ENCODE assay signal across 2 cellular contexts in the genomic region with DNA sequence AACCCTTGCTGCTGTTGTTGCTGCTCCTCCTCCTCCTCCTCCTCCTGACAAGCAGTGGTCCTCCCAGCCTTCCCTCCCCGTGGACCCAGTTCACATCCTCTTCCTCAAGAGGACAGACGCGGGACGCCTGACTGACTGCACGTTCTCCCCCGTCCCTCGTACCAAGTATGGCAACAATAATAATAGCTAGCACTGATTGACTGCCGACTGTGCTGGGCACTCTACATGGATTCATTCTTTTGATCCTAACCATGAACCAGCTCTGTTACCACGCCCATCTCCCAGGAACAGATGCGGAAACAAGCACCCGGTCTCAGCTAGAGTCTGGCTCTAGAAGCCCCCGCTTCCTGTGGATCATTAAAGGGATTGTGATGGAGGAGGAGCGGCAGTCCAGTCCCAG.
TF ChIP-seq lines count a peak whose summit lies in the region.

No MANE protein-coding gene starts in this region.

TF ChIP-seq in SK-N-SH, 30 proteins besides CTCF, POLR2A, EP300 and RAD21 (continued from another document):
- TF ChIP-seq, protein P1, sequence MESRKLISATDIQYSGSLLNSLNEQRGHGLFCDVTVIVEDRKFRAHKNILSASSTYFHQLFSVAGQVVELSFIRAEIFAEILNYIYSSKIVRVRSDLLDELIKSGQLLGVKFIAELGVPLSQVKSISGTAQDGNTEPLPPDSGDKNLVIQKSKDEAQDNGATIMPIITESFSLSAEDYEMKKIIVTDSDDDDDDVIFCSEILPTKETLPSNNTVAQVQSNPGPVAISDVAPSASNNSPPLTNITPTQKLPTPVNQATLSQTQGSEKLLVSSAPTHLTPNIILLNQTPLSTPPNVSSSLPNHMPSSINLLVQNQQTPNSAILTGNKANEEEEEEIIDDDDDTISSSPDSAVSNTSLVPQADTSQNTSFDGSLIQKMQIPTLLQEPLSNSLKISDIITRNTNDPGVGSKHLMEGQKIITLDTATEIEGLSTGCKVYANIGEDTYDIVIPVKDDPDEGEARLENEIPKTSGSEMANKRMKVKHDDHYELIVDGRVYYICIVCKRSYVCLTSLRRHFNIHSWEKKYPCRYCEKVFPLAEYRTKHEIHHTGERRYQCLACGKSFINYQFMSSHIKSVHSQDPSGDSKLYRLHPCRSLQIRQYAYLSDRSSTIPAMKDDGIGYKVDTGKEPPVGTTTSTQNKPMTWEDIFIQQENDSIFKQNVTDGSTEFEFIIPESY (IDR thresholded peaks at IDR 0.05; ENCODE audit: borderline replicate concordance, low read depth), result no peak
- TF ChIP-seq MEF2A (IDR thresholded peaks at IDR 0.05; ENCODE audit: borderline replicate concordance, low read depth) (no peak), TEAD4 (IDR thresholded peaks at IDR 0.05; ENCODE audit: borderline replicate concordance, insufficient read depth) (no peak)
- TF ChIP-seq, protein P2, sequence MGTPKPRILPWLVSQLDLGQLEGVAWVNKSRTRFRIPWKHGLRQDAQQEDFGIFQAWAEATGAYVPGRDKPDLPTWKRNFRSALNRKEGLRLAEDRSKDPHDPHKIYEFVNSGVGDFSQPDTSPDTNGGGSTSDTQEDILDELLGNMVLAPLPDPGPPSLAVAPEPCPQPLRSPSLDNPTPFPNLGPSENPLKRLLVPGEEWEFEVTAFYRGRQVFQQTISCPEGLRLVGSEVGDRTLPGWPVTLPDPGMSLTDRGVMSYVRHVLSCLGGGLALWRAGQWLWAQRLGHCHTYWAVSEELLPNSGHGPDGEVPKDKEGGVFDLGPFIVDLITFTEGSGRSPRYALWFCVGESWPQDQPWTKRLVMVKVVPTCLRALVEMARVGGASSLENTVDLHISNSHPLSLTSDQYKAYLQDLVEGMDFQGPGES (IDR thresholded peaks at IDR 0.05; ENCODE audit: low read depth, low read length), result no peak
- TF ChIP-seq, protein P3, sequence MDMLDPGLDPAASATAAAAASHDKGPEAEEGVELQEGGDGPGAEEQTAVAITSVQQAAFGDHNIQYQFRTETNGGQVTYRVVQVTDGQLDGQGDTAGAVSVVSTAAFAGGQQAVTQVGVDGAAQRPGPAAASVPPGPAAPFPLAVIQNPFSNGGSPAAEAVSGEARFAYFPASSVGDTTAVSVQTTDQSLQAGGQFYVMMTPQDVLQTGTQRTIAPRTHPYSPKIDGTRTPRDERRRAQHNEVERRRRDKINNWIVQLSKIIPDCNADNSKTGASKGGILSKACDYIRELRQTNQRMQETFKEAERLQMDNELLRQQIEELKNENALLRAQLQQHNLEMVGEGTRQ (IDR thresholded peaks at IDR 0.05; ENCODE audit: borderline replicate concordance, low read depth, low read length), result no peak
- TF ChIP-seq, protein P4, sequence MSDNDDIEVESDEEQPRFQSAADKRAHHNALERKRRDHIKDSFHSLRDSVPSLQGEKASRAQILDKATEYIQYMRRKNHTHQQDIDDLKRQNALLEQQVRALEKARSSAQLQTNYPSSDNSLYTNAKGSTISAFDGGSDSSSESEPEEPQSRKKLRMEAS (IDR thresholded peaks at IDR 0.05; ENCODE audit: low read depth), result no peak
- TF ChIP-seq, protein P5, sequence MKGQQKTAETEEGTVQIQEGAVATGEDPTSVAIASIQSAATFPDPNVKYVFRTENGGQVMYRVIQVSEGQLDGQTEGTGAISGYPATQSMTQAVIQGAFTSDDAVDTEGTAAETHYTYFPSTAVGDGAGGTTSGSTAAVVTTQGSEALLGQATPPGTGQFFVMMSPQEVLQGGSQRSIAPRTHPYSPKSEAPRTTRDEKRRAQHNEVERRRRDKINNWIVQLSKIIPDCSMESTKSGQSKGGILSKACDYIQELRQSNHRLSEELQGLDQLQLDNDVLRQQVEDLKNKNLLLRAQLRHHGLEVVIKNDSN (IDR thresholded peaks at IDR 0.05; ENCODE audit: borderline replicate concordance, low read depth), result no peak
TF ChIP-seq in SK-N-SH: peak in this region for 0.

TF ChIP-seq in SK-N-SH treated with all-trans-retinoic acid at 6 μM for 48 hours, 23 proteins besides CTCF, POLR2A, EP300 and RAD21 (continued from another document):
- TF ChIP-seq, protein P6, sequence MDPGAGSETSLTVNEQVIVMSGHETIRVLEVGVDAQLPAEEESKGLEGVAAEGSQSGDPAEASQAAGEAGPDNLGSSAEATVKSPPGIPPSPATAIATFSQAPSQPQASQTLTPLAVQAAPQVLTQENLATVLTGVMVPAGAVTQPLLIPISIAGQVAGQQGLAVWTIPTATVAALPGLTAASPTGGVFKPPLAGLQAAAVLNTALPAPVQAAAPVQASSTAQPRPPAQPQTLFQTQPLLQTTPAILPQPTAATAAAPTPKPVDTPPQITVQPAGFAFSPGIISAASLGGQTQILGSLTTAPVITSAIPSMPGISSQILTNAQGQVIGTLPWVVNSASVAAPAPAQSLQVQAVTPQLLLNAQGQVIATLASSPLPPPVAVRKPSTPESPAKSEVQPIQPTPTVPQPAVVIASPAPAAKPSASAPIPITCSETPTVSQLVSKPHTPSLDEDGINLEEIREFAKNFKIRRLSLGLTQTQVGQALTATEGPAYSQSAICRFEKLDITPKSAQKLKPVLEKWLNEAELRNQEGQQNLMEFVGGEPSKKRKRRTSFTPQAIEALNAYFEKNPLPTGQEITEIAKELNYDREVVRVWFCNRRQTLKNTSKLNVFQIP (CRISPR knock-in tag; IDR thresholded peaks at IDR 0.05; ENCODE audit: borderline replicate concordance, low read depth), result no peak
- TF ChIP-seq ZC3H10 (CRISPR knock-in tag; IDR thresholded peaks at IDR 0.05), result no peak
- TF ChIP-seq, protein P7, sequence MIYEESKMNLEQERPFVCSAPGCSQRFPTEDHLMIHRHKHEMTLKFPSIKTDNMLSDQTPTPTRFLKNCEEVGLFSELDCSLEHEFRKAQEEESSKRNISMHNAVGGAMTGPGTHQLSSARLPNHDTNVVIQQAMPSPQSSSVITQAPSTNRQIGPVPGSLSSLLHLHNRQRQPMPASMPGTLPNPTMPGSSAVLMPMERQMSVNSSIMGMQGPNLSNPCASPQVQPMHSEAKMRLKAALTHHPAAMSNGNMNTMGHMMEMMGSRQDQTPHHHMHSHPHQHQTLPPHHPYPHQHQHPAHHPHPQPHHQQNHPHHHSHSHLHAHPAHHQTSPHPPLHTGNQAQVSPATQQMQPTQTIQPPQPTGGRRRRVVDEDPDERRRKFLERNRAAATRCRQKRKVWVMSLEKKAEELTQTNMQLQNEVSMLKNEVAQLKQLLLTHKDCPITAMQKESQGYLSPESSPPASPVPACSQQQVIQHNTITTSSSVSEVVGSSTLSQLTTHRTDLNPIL (CRISPR knock-in tag; IDR thresholded peaks at IDR 0.05; ENCODE audit: low read depth), result no peak
TF ChIP-seq in SK-N-SH treated with all-trans-retinoic acid at 6 μM for 48 hours: peak in this region for 0.
